ENCODE assay signal across 16 cellular contexts in the genomic region with DNA sequence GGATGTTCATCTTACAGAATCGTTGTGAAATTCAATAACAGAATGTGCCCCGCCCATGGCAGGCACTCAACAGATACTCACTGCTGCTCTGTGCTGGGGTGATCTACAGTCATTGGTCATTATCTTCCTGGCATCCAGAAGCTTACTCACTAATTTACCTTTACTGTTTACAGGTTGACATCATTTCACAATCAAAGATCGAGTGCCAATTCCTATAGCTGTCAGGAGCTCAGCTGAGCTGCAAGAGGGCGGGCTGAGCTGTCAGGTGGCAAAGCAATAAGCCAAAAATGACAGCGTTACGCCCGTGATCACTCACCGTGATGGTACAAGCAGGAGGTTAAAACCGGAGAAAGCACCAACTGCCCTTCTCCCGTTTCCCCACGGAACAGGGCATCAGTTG. TPM values are rescaled to one million over a fixed set of nuclear protein-coding genes. Genes with fewer than 3 reads are reported as not detected.
A peak's percentile ranks its signal among the peaks of the same experiment; 100 is the strongest.
DNase-seq lines count a peak whose midpoint lies in the region; TF ChIP-seq lines count a peak whose summit lies in the region.
"Had no signal": no experiment of that assay in that cellular context is flagged by ENCODE, and none has a peak within 500 bp of the region (broad histone marks: within the 10 kb centered on the region; RNA-seq: fewer than 3 reads in every experiment).

No MANE protein-coding gene starts in this region.

- H3K4me1 ChIP-seq in mammary epithelial cell (ENCODE audit: insufficient read depth, low read length): peaks cover 12% of the 10 kb centered on the region
- H3K4me1 ChIP-seq: right atrium auricular region, SJCRH30 had no signal

- H4K20me1 ChIP-seq in mammary epithelial cell (ENCODE audit: insufficient read depth, low read length): no peaks in the 10 kb centered on the region

- peak; percentile 13 for DNase-seq in DMS153 treated with DMSO at 0.1 percent for 48 hours (lab: John Stamatoyannopoulos, UW; ENCODE audit: unreplicated experiment)
- DNase-seq in MG63: peak; percentile 21
- DNase-seq in mammary epithelial cell: peak; percentile 82
- peak; percentile 49 for DNase-seq in mucosa of gallbladder (ENCODE audit: low spot score)
- DNase-seq in putamen (ENCODE audit: low spot score): no peak
- no peak for DNase-seq in Ammon's horn (ENCODE audit: low spot score)
- no peak for DNase-seq in islet precursor cell
- DNase-seq: activated CD4-positive, alpha-beta T cell treated with anti-CD3 and anti-CD28 coated beads for 48 hours; activated T-cell treated with anti-CD3 and anti-CD28 coated beads for 4 hours; body of pancreas; CD4-positive, CD25-positive, alpha-beta regulatory T cell; hypothalamus; naive thymus-derived CD8-positive, alpha-beta T cell; SJCRH30 had no signal

- no peaks in the 10 kb centered on the region for H3K9me3 ChIP-seq in MG63
- no peaks in the 10 kb centered on the region for H3K9me3 ChIP-seq in mammary epithelial cell (replicated peaks; ENCODE audit: insufficient read depth, low read length)
- H3K9me3 ChIP-seq: body of pancreas, right atrium auricular region, SJCRH30 had no signal

- H3K79me2 ChIP-seq in mammary epithelial cell (ENCODE audit: insufficient read depth, low read length): no peaks in the 10 kb centered on the region

- 75% methylated on average over 11 of the region's 11 CpGs for WGBS in mammary epithelial cell (ENCODE audit: low coverage, missing lambda C conversion rate)

- CTCF ChIA-PET in mammary epithelial cell (lab: Charles Lee; ENCODE audit: low non-redundant PET): no interaction called here

- intact Hi-C loops in mammary epithelial cell (cut with micrococcal nuclease): no loop called here

- H3K4me3 ChIP-seq in MG63: no peak overlapping the region
- H3K4me3 ChIP-seq in mammary epithelial cell (replicated peaks in 1 of 3; ENCODE audit: insufficient read depth in 1 of 3, low read depth in 2 of 3, low read length in 3 of 3): no peak overlapping the region
- H3K4me3 ChIP-seq: body of pancreas, right atrium auricular region, SJCRH30 had no signal

- in situ Hi-C loops in mammary epithelial cell (cut with MboI; ENCODE audit: low sequenced_read_pairs in 2 of 2): loop anchor here in 1 of 2 donors (5.0 kb wide), 1 partner anchor 107 kb away; no protein-coding TSS in a partner anchor

- H3K27ac ChIP-seq in mammary epithelial cell (ENCODE audit: insufficient read depth, low read depth, low read length): no peak overlapping the region
- H3K27ac ChIP-seq: KMS-11, right atrium auricular region, SJCRH30 had no signal

- no peak overlapping the region for H3K4me2 ChIP-seq in mammary epithelial cell (ENCODE audit: insufficient read depth, low read depth, low read length)
- H3K4me2 ChIP-seq: KMS-11 had no signal

- H3K36me3 ChIP-seq in MG63 (no peaks in the 10 kb centered on the region), mammary epithelial cell (ENCODE audit: insufficient read depth, low read length) (no peaks in the 10 kb centered on the region)
- H3K36me3 ChIP-seq: right atrium auricular region, SJCRH30 had no signal

- BruUV-seq in mammary epithelial cell (replicated peaks; lab: Mats Ljungman, UMichigan): no TSS peak

- no peak overlapping the region for H3K9ac ChIP-seq in mammary epithelial cell (ENCODE audit: insufficient read depth, low read length)
- H3K9ac ChIP-seq: KMS-11 had no signal

- dilution Hi-C loops in mammary epithelial cell (cut with HindIII; ENCODE audit: low sequenced_read_pairs): loop anchor here (5.0 kb wide), 2 partner anchors 83 to 107 kb away; no protein-coding TSS in a partner anchor

- H2AFZ ChIP-seq in mammary epithelial cell (ENCODE audit: low read depth, low read length): no peak overlapping the region

- no peak for TF ChIP-seq CTCF in mammary epithelial cell (conservative IDR thresholded peaks at IDR 0.05 in 1 of 2, IDR thresholded peaks at IDR 0.05 in 1 of 2; ENCODE audit: extremely low read depth in 1 of 2, insufficient read depth in 1 of 2, low read depth in 1 of 2, low read length in 2 of 2)

- H3K27me3 ChIP-seq in MG63: no peaks in the 10 kb centered on the region
- H3K27me3 ChIP-seq in mammary epithelial cell (ENCODE audit: insufficient read depth, low read length): no peaks in the 10 kb centered on the region
- H3K27me3 ChIP-seq: body of pancreas, right atrium auricular region, SJCRH30 had no signal

RNA-seq across cellular contexts. Expression of gene LITAF, which starts 51.2 kb away (rescaled TPM):
- 52.9 and 60.8 TPM in 2 replicates for total RNA-seq in MG63 (2014; rRNA removed; shearing (Covaris generic); ENCODE audit: low replicate concordance)
- total RNA-seq in mammary epithelial cell: 100 to 1,000 TPM; 128 to 197 TPM
- polyA plus RNA-seq in mammary epithelial cell: 180 TPM
- 276 TPM for polyA minus RNA-seq in mammary epithelial cell
- 121 TPM for total RNA-seq in mucosa of gallbladder

Comparison
In these comparisons a context has a peak if more than half of its experiments do, and no peak if none do; other contexts are left out.
1. DNase-seq: peak in DMS153 treated with DMSO at 0.1 percent for 48 hours (single experiment), MG63 (single experiment), mammary epithelial cell (single experiment) and mucosa of gallbladder (single experiment); none in putamen (single experiment), Ammon's horn (single experiment) and islet precursor cell (single experiment).